In the genomic region with DNA sequence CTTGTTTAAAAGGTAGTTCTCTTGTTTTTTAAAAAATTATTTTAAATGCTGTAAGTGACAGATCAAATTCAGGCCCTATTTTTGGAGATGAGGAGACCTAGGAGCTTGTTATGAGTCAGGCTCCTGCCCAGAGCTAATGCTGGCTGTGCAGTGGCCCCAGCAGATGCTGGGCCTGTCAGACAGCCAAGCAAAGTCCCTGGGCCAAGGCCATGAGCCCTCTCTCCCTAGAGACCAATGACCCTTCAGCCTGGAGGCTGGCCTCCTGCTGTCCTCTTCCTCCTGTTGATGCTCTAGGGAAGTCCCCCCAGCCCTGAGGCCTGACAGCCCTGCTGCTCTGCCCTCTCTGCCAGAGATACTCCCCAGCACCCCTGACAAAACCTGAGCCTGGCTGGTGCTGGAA, we compare ENCODE assay signal across 20 cellular contexts.
DNase-seq lines count a peak whose midpoint lies in the region; ATAC-seq, FAIRE-seq and TF ChIP-seq lines count a peak whose summit lies in the region.
"Had no signal": no experiment of that assay in that cellular context is flagged by ENCODE, and none has a peak within 500 bp of the region (broad histone marks: within the 10 kb centered on the region; RNA-seq: fewer than 3 reads in every experiment).

No MANE protein-coding gene starts in this region.

- H3K9me3 Mint-ChIP-seq in activated CD8-positive, alpha-beta memory T cell treated with anti-CD3 and anti-CD28 coated beads, Interleukin-2, amount 10 ng/mL, durations not matched to agents 7 days and 5 days (ENCODE audit: low read depth) = no peaks in the 10 kb centered on the region
- H3K9me3 Mint-ChIP-seq: activated CD8-positive, alpha-beta T cell treated with anti-CD3 and anti-CD28 coated beads for 36 hours; central memory CD8-positive, alpha-beta T cell; mesothelial cell of epicardium had no signal

- FAIRE-seq in kidney (lab: Jason Lieb, UNC) = no peak

- no peaks in the 10 kb centered on the region for H3K36me3 Mint-ChIP-seq in activated CD8-positive, alpha-beta memory T cell treated with anti-CD3 and anti-CD28 coated beads, Interleukin-2, amount 10 ng/mL, durations not matched to agents 7 days and 5 days
- H3K36me3 Mint-ChIP-seq: activated naive CD8-positive, alpha-beta T cell treated with anti-CD3 and anti-CD28 coated beads for 36 hours; CD4-positive, alpha-beta memory T cell; mesothelial cell of epicardium; T-cell had no signal

- DNase-seq in Ammon's horn (ENCODE audit: low spot score) (peak; percentile 14), cerebellar cortex (ENCODE audit: low spot score) (peak; percentile 53), kidney (peak; percentile 85), sciatic nerve (ENCODE audit: low spot score) (no peak)
- DNase-seq in NK-92 treated with Interleukin-12 subunit alpha and Interleukin-12 subunit beta, amount 100 ng/mL, for 24 hours (lab: John Stamatoyannopoulos, UW) = no peak
- no peak for DNase-seq in activated CD8-positive, alpha-beta memory T cell treated with anti-CD3 and anti-CD28 coated beads, Interleukin-2, amount 10 ng/mL, durations not matched to agents 7 days and 5 days
- no peak for DNase-seq in central memory CD4-positive, alpha-beta T cell
- DNase-seq: activated CD8-positive, alpha-beta T cell treated with anti-CD3 and anti-CD28 coated beads for 36 hours; activated naive CD8-positive, alpha-beta T cell treated with anti-CD3 and anti-CD28 coated beads for 36 hours; CD4-positive, alpha-beta memory T cell; endodermal cell; foreskin fibroblast; NCI-H1105 treated with DMSO at 0.1 percent for 48 hours; stimulated activated naive CD4-positive, alpha-beta T cell treated with Interleukin-2 at 50 U/mL for 16 hours; T-cell had no signal

- H3K36me3 ChIP-seq in kidney (ENCODE audit: control insufficient read depth in 1 of 2, insufficient read depth in 2 of 2, low read length in 2 of 2) = no peaks in the 10 kb centered on the region

- peak; percentile 75 for ATAC-seq in sciatic nerve
- ATAC-seq in HG02973 (IDR thresholded peaks at IDR 0.05; ENCODE audit: unreplicated experiment) = no peak
- no peak for ATAC-seq in activated CD8-positive, alpha-beta memory T cell treated with anti-CD3 and anti-CD28 coated beads, Interleukin-2, amount 10 ng/mL, durations not matched to agents 7 days and 5 days
- ATAC-seq: activated CD8-positive, alpha-beta T cell treated with anti-CD3 and anti-CD28 coated beads for 36 hours; T-cell had no signal

- H3K27ac Mint-ChIP-seq in activated CD8-positive, alpha-beta memory T cell treated with anti-CD3 and anti-CD28 coated beads, Interleukin-2, amount 10 ng/mL, durations not matched to agents 7 days and 5 days = no peak overlapping the region
- H3K27ac Mint-ChIP-seq: activated CD8-positive, alpha-beta T cell treated with anti-CD3 and anti-CD28 coated beads for 36 hours; activated naive CD8-positive, alpha-beta T cell treated with anti-CD3 and anti-CD28 coated beads for 36 hours; CD4-positive, alpha-beta memory T cell; endodermal cell; mesothelial cell of epicardium; T-cell had no signal

- peaks cover 45% of the 10 kb centered on the region for H3K27me3 Mint-ChIP-seq in activated CD8-positive, alpha-beta memory T cell treated with anti-CD3 and anti-CD28 coated beads, Interleukin-2, amount 10 ng/mL, durations not matched to agents 7 days and 5 days

- no peak overlapping the region for H3K27ac ChIP-seq in kidney (ENCODE audit: low read depth in 2 of 2, low read length in 2 of 2)
- H3K27ac ChIP-seq: KMS-11, RWPE1 had no signal

- H3K4me1 Mint-ChIP-seq in activated CD8-positive, alpha-beta memory T cell treated with anti-CD3 and anti-CD28 coated beads, Interleukin-2, amount 10 ng/mL, durations not matched to agents 7 days and 5 days = no peaks in the 10 kb centered on the region
- H3K4me1 Mint-ChIP-seq: activated naive CD8-positive, alpha-beta T cell treated with anti-CD3 and anti-CD28 coated beads for 36 hours; CD4-positive, alpha-beta memory T cell; central memory CD8-positive, alpha-beta T cell; endodermal cell; T-cell had no signal

- H3K9ac ChIP-seq in kidney (ENCODE audit: low read length in 2 of 2) = no peak overlapping the region
- H3K9ac ChIP-seq: KMS-11 had no signal

- H3K4me1 ChIP-seq in kidney (ENCODE audit: control insufficient read depth in 1 of 2, insufficient read depth in 1 of 2, low read depth in 1 of 2, low read length in 2 of 2) = no peaks in the 10 kb centered on the region

- CTCF ChIA-PET in activated CD8-positive, alpha-beta memory T cell treated with anti-CD3 and anti-CD28 coated beads, Interleukin-2, amount 10 ng/mL, durations not matched to agents 7 days and 5 days (lab: Charles Lee) = no interaction called here

- H3K4me3 ChIP-seq in kidney (ENCODE audit: low read length in 2 of 2) = no peak overlapping the region

- no peaks in the 10 kb centered on the region for H3K9me3 ChIP-seq in kidney (ENCODE audit: control insufficient read depth in 1 of 2, low read length in 2 of 2)

- no peak for TF ChIP-seq CTCF in kidney (IDR thresholded peaks at IDR 0.05; ENCODE audit: borderline replicate concordance, extremely low read depth, insufficient read depth)

- intact Hi-C loops in kidney (cut with DNase I) (no loop called here), sciatic nerve (cut with DNase I) (no loop called here)

- no peak overlapping the region for H3K4me3 Mint-ChIP-seq in activated CD8-positive, alpha-beta memory T cell treated with anti-CD3 and anti-CD28 coated beads, Interleukin-2, amount 10 ng/mL, durations not matched to agents 7 days and 5 days
- H3K4me3 Mint-ChIP-seq: activated CD8-positive, alpha-beta T cell treated with anti-CD3 and anti-CD28 coated beads for 36 hours; activated naive CD8-positive, alpha-beta T cell treated with anti-CD3 and anti-CD28 coated beads for 36 hours; CD4-positive, alpha-beta memory T cell; central memory CD8-positive, alpha-beta T cell; endodermal cell; mesothelial cell of epicardium; T-cell had no signal

Comparison
In these comparisons a context has a peak if more than half of its experiments do, and no peak if none do; other contexts are left out.
1. DNase-seq: peak in Ammon's horn (single experiment), cerebellar cortex (single experiment) and kidney (single experiment); none in sciatic nerve (single experiment), NK-92 treated with Interleukin-12 subunit alpha and Interleukin-12 subunit beta, amount 100 ng/mL, for 24 hours (single experiment), activated CD8-positive, alpha-beta memory T cell treated with anti-CD3 and anti-CD28 coated beads, Interleukin-2, amount 10 ng/mL, durations not matched to agents 7 days and 5 days (single experiment) and central memory CD4-positive, alpha-beta T cell (single experiment).